In the genomic region with DNA sequence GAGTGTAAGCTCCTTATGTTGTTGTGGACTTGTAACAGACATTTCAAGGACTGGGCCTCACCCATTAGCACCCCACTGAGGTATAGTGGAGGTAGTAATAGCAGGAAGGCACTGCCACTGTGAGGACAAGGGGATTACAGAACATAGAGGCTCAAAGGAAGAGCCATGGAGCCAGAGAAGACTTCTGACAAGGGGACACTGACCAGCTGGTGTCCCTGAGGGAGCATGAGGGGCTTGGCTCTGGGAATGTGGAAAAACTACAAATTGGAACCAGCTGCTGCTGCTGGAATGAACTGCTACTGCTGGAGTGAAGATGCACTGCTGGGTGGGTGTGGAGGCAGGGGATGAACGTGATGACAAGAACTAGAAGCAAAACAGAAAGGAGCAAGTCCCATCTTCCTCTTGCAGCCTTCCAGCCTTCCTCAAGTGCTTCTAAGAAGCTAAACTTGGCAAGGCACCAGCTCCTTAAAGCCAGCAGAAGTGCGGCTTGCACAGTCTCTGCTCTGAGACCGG, we compare ENCODE assay signal across 8 cellular contexts.
A peak's percentile ranks its signal among the peaks of the same experiment; 100 is the strongest.
DNase-seq lines count a peak whose midpoint lies in the region; ATAC-seq and TF ChIP-seq lines count a peak whose summit lies in the region.
"Had no signal": no experiment of that assay in that cellular context is flagged by ENCODE, and none has a peak within 500 bp of the region (broad histone marks: within the 10 kb centered on the region; RNA-seq: fewer than 3 reads in every experiment).

No MANE protein-coding gene starts in this region.

- H3K9me3 ChIP-seq in colonic mucosa (no peaks in the 10 kb centered on the region), lower lobe of right lung (no peaks in the 10 kb centered on the region), upper lobe of right lung (no peaks in the 10 kb centered on the region)

- in situ Hi-C loops in G401 (cut with HindIII; ENCODE audit: low sequenced_read_pairs) = no loop called here

- H3K4me3 ChIP-seq in colonic mucosa = no peak overlapping the region
- H3K4me3 ChIP-seq in lower lobe of right lung = no peak overlapping the region
- H3K4me3 ChIP-seq in upper lobe of right lung = no peak overlapping the region

- DNase-seq in colonic mucosa (peak; percentile 64), lower lobe of right lung (no peak), upper lobe of right lung (no peak), G401 (ENCODE audit: low spot score) (no peak)
- DNase-seq: NCI-H1417 had no signal

- intact Hi-C loops in colonic mucosa (cut with DNase I) (no loop called here), lower lobe of right lung (cut with DNase I) (no loop called here), upper lobe of right lung (cut with DNase I) (no loop called here)

- no peaks in the 10 kb centered on the region for H3K36me3 ChIP-seq in colonic mucosa
- no peaks in the 10 kb centered on the region for H3K36me3 ChIP-seq in lower lobe of right lung
- no peaks in the 10 kb centered on the region for H3K36me3 ChIP-seq in upper lobe of right lung

- H3K27me3 ChIP-seq in colonic mucosa (no peaks in the 10 kb centered on the region), lower lobe of right lung (ENCODE audit: low read depth) (no peaks in the 10 kb centered on the region), upper lobe of right lung (no peaks in the 10 kb centered on the region)

- ATAC-seq in HG02981 (IDR thresholded peaks at IDR 0.05; ENCODE audit: unreplicated experiment) (peak; percentile 39), lower lobe of right lung (peak; percentile 68 to 69), upper lobe of right lung (peak; percentile 67), GM21423 (IDR thresholded peaks at IDR 0.05; ENCODE audit: unreplicated experiment) (no peak), HG02798 (IDR thresholded peaks at IDR 0.05; ENCODE audit: poor library complexity, unreplicated experiment) (no peak)

- H3K4me1 ChIP-seq in colonic mucosa (peaks cover 10% of the 10 kb centered on the region), lower lobe of right lung (peaks cover 31% of the 10 kb centered on the region), upper lobe of right lung (peaks cover 12% of the 10 kb centered on the region)

- TF ChIP-seq CTCF in colonic mucosa (IDR thresholded peaks at IDR 0.05) = no peak
- TF ChIP-seq CTCF in lower lobe of right lung (IDR thresholded peaks at IDR 0.05) = no peak
- TF ChIP-seq CTCF in upper lobe of right lung (IDR thresholded peaks at IDR 0.05) = no peak

- peak overlapping the region in 1 of 2 donors; percentile 60 for H3K9ac ChIP-seq in colonic mucosa (ENCODE audit: low read depth in 2 of 2, low read length in 2 of 2)

- H3K27ac ChIP-seq in colonic mucosa (peak overlapping the region; percentile 19), lower lobe of right lung (no peak overlapping the region), upper lobe of right lung (no peak overlapping the region)

Comparison
In these comparisons a context has a peak if more than half of its experiments do, and no peak if none do; other contexts are left out.
1. ATAC-seq: peak in HG02981 (single experiment), lower lobe of right lung (2 of 2) and upper lobe of right lung (single experiment); none in GM21423 (single experiment) and HG02798 (single experiment).